In the genomic region with DNA sequence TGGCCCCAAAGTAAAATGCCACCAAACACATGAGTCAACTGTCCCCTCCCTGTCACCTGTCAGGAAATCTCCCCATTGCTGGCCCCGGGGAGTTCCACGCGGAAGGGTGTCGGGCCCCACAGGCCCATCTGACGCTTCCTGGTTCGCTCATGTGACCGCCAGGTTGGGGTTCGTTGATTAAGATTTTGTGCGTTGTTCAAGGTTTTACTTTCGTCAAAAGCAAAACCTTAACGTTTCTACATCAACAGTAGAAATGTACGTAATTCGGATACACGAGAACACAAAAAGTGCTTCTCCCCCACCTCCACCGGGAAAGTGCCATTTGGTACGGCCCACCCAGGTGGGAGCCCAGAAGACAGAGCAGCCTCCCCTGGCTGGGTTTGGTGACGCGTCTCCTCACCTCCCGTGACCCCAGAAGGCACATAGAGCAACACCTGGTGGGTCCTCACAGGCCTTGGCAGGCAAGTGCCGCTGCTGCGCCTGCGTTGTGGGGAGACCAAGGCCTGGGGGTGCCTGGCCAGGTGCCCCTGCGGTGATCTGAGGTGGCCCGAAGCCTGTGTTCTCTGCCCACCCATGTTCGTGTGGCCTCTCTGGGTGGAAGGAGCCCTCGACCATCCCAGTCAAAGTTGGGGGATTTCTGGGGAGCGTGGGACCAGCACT, we compare ENCODE assay signal across 8 cellular contexts.
DNase-seq lines count a peak whose midpoint lies in the region; ATAC-seq, FAIRE-seq and TF ChIP-seq lines count a peak whose summit lies in the region.

No MANE protein-coding gene starts in this region.

- TF ChIP-seq RAD21 in liver (IDR thresholded peaks at IDR 0.05): no peak

- H3K4me1 ChIP-seq in liver (ENCODE audit: control insufficient read depth in 4 of 4, insufficient read depth in 4 of 4, low read length in 3 of 4): peaks cover 0 to 22% (median 1%) of the 10 kb centered on the region in 4 donors
- peaks cover 20 to 36% of the 10 kb centered on the region in 2 donors for H3K4me1 ChIP-seq in adrenal gland (replicated peaks in 1 of 2)

- no peaks in the 10 kb centered on the region for H3K9me3 ChIP-seq in liver (ENCODE audit: control insufficient read depth in 4 of 4, low read length in 3 of 4)
- H3K9me3 ChIP-seq in adrenal gland (replicated peaks in 1 of 3): no peaks in the 10 kb centered on the region

- H3K27me3 ChIP-seq in liver (ENCODE audit: control insufficient read depth in 4 of 4, insufficient read depth in 4 of 4, low read length in 3 of 4): no peaks in the 10 kb centered on the region
- no peaks in the 10 kb centered on the region for H3K27me3 ChIP-seq in adrenal gland

- TF ChIP-seq POLR2A in GM12892 (IDR thresholded peaks at IDR 0.05; ENCODE audit: low read depth, low read length) (no peak; the same call in 1 of the 2 replicates), adrenal gland (IDR thresholded peaks at IDR 0.05) (no peak)

- H3K4me3 ChIP-seq in liver (ENCODE audit: low read depth in 1 of 3, low read length in 3 of 3): no peak overlapping the region
- no peak overlapping the region for H3K4me3 ChIP-seq in adrenal gland

- WGBS in liver: 88% methylated on average over 27 of the region's 27 CpGs
- 82 to 93% (median 86%) methylated on average over 18 to 27 of the region's 27 CpGs for WGBS in adrenal gland, 4 donors

- DNase-seq in GM12892 (ENCODE audit: insufficient read length): peak; percentile 83
- peak; percentile 23 to 68 for DNase-seq in activated CD4-positive, alpha-beta T cell treated with anti-CD3 and anti-CD28 coated beads for 4 hours
- DNase-seq in HK-2 (ENCODE audit: unreplicated experiment): no peak
- no peak for DNase-seq in NCI-H2196 treated with DMSO at 0.1 percent for 48 hours (lab: John Stamatoyannopoulos, UW; ENCODE audit: unreplicated experiment)
- no peak for DNase-seq in adrenal gland

- intact Hi-C loops in adrenal gland (cut with DNase I): loop anchor here in 1 of 2 donors (10.0 kb wide), 1 partner anchor 66 kb away; no protein-coding TSS in a partner anchor

- H3K36me3 ChIP-seq in liver (ENCODE audit: control insufficient read depth in 4 of 4, insufficient read depth in 3 of 4, low read depth in 1 of 4, low read length in 3 of 4) (peaks cover 2 to 34% (median 3%) of the 10 kb centered on the region in 4 donors), adrenal gland (replicated peaks in 1 of 2) (peaks cover 0 to 25% of the 10 kb centered on the region in 2 donors)

- ATAC-seq in HG02678 (IDR thresholded peaks at IDR 0.05; ENCODE audit: unreplicated experiment) (peak; percentile 45), HG02973 (IDR thresholded peaks at IDR 0.05; ENCODE audit: unreplicated experiment) (no peak)

- FAIRE-seq in GM12892 (lab: Jason Lieb, UNC): peak; percentile 95

- TF ChIP-seq CTCF in liver (IDR thresholded peaks at IDR 0.05; ENCODE audit: low read depth, low read length, missing input control) (no peak), adrenal gland (IDR thresholded peaks at IDR 0.05) (no peak)

- H3K27ac ChIP-seq in liver (ENCODE audit: low read depth in 1 of 2, low read length in 2 of 2) (peak overlapping the region; percentile 46 to 50), adrenal gland (no peak overlapping the region)

- no peak overlapping the region for H3K9ac ChIP-seq in liver (ENCODE audit: low read depth in 1 of 2, low read length in 2 of 2)

TF ChIP-seq in liver, 16 proteins besides CTCF, POLR2A, EP300 and RAD21:
- no peak for TF ChIP-seq FOXA1 (IDR thresholded peaks at IDR 0.05)
- TF ChIP-seq HNF4A (conservative IDR thresholded peaks at IDR 0.05): no peak
- no peak for TF ChIP-seq TAF1 (conservative IDR thresholded peaks at IDR 0.05)
- TF ChIP-seq, protein P1, sequence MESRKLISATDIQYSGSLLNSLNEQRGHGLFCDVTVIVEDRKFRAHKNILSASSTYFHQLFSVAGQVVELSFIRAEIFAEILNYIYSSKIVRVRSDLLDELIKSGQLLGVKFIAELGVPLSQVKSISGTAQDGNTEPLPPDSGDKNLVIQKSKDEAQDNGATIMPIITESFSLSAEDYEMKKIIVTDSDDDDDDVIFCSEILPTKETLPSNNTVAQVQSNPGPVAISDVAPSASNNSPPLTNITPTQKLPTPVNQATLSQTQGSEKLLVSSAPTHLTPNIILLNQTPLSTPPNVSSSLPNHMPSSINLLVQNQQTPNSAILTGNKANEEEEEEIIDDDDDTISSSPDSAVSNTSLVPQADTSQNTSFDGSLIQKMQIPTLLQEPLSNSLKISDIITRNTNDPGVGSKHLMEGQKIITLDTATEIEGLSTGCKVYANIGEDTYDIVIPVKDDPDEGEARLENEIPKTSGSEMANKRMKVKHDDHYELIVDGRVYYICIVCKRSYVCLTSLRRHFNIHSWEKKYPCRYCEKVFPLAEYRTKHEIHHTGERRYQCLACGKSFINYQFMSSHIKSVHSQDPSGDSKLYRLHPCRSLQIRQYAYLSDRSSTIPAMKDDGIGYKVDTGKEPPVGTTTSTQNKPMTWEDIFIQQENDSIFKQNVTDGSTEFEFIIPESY (IDR thresholded peaks at IDR 0.05): no peak
- TF ChIP-seq FOXA2 (IDR thresholded peaks at IDR 0.05): no peak
- no peak for TF ChIP-seq HNF4G (IDR thresholded peaks at IDR 0.05)
- TF ChIP-seq, protein P2, sequence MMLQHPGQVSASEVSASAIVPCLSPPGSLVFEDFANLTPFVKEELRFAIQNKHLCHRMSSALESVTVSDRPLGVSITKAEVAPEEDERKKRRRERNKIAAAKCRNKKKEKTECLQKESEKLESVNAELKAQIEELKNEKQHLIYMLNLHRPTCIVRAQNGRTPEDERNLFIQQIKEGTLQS (IDR thresholded peaks at IDR 0.05): no peak
- TF ChIP-seq YY1 (IDR thresholded peaks at IDR 0.05): no peak
- TF ChIP-seq RXRA (IDR thresholded peaks at IDR 0.05): no peak
- TF ChIP-seq, protein P3, sequence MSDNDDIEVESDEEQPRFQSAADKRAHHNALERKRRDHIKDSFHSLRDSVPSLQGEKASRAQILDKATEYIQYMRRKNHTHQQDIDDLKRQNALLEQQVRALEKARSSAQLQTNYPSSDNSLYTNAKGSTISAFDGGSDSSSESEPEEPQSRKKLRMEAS (IDR thresholded peaks at IDR 0.05): no peak
- TF ChIP-seq JUND (IDR thresholded peaks at IDR 0.05): no peak
- no peak for TF ChIP-seq SP1 (IDR thresholded peaks at IDR 0.05)
- no peak for TF ChIP-seq NR2F2 (IDR thresholded peaks at IDR 0.05)
TF ChIP-seq in liver: peak in this region for 0.

Comparison
In these comparisons a context has a peak if more than half of its experiments do, and no peak if none do; other contexts are left out.
1. DNase-seq: peak in GM12892 (single experiment) and activated CD4-positive, alpha-beta T cell treated with anti-CD3 and anti-CD28 coated beads for 4 hours (2 of 2); none in HK-2 (single experiment), NCI-H2196 treated with DMSO at 0.1 percent for 48 hours (single experiment) and adrenal gland (0 of 7).
2. H3K27ac ChIP-seq: peak in liver (2 of 2); none in adrenal gland (0 of 5).